8 cellular contexts compared by ENCODE assay signal in the genomic region with DNA sequence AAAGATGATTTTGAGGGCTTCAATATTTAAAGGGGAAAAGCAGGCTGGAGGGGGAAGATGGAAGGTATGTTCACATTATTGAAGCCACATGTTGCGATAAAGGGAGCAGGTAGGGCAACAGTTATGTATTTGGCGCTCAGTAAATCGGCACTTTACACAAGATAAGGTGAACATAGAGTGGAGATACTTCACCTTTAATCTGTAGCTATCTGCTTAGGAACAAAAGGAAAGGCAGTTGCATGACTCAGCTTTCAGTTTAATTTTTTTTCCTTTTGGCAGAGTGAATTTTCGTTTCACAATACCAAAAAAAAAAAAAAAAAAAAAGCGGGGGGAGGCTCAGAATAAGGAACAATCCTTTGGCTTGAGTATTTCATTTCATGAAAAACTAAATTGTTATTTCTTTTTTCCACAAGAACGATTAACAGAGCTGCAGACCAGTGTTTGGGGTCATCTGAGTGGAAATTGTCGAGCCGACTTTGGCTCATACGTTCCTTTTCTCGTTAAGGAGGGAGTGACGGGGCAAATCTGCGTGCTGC. TPM values are rescaled to one million over a fixed set of nuclear protein-coding genes. Genes with fewer than 3 reads are reported as not detected.
DNase-seq lines count a peak whose midpoint lies in the region; ATAC-seq and TF ChIP-seq lines count a peak whose summit lies in the region.

No MANE protein-coding gene starts in this region.

- H3K4me3 ChIP-seq in DOHH2 (ENCODE audit: low read length) (peak overlapping the region; percentile 80), KMS-11 (IDR thresholded peaks at IDR 0.05; ENCODE audit: insufficient read depth, low read depth, low read length) (peak overlapping the region; percentile 69)

- TF ChIP-seq CTCF in DOHH2 (IDR thresholded peaks at IDR 0.05; ENCODE audit: low read depth, low read length, poor library complexity, severe bottlenecking) (no peak), KMS-11 (conservative IDR thresholded peaks at IDR 0.05; ENCODE audit: low read depth, low read length) (no peak)

- peak overlapping the region; percentile 93 to 96 for H3K4me3 Mint-ChIP-seq in stimulated activated naive CD8-positive, alpha-beta T cell treated with anti-CD3 and anti-CD28 coated beads, Interleukin-15, amount 100 ng/mL, for 72 hours

- no peaks in the 10 kb centered on the region for H3F3A ChIP-seq in DOHH2 (ENCODE audit: control insufficient read depth, insufficient read depth)

- H3K9me3 ChIP-seq in DOHH2 (ENCODE audit: control insufficient read depth, insufficient read depth, low read length), result peaks cover 12% of the 10 kb centered on the region

- no peaks in the 10 kb centered on the region for H3K27me3 ChIP-seq in DOHH2 (ENCODE audit: control insufficient read depth, low read length)
- no peaks in the 10 kb centered on the region for H3K27me3 ChIP-seq in KMS-11 (ENCODE audit: insufficient read depth, low read depth)

- H2AFZ ChIP-seq in KMS-11 (ENCODE audit: low read depth), result peak overlapping the region; percentile 72

- H3K4me1 ChIP-seq in DOHH2 (ENCODE audit: control insufficient read depth, low read length) (peaks cover 38% of the 10 kb centered on the region), KMS-11 (ENCODE audit: low read depth, poor library complexity, severe bottlenecking) (peaks cover 20% of the 10 kb centered on the region)

- H3K9me3 Mint-ChIP-seq in stimulated activated naive CD8-positive, alpha-beta T cell treated with anti-CD3 and anti-CD28 coated beads, Interleukin-15, amount 100 ng/mL, for 72 hours, result peaks cover 16 to 17% of the 10 kb centered on the region in 2 donors

- WGBS in adipose tissue, 3 donors, result 3 to 7% (median 6%) methylated on average over 12 of the region's 12 CpGs

- H3K4me2 ChIP-seq in DOHH2 (ENCODE audit: low read length) (peak overlapping the region; percentile 79), KMS-11 (peak overlapping the region; percentile 85)

- H4K20me1 ChIP-seq in DOHH2 (ENCODE audit: control insufficient read depth, insufficient read depth, low read depth, low read length), result no peaks in the 10 kb centered on the region
- no peaks in the 10 kb centered on the region for H4K20me1 ChIP-seq in KMS-11 (ENCODE audit: insufficient read depth)

- no peaks in the 10 kb centered on the region for H3K27me3 Mint-ChIP-seq in stimulated activated naive CD8-positive, alpha-beta T cell treated with anti-CD3 and anti-CD28 coated beads, Interleukin-15, amount 100 ng/mL, for 72 hours

- H3K79me2 ChIP-seq in DOHH2 (ENCODE audit: control insufficient read depth, low read length) (peaks cover 36% of the 10 kb centered on the region), KMS-11 (ENCODE audit: insufficient read depth, low read depth) (peaks cover 35% of the 10 kb centered on the region; the same call in 1 of the 2 replicates)

- H3K9me2 ChIP-seq in DOHH2 (replicated peaks; ENCODE audit: control insufficient read depth, low read length), result no peaks in the 10 kb centered on the region

- DNase-seq in iris pigment epithelial cell (ENCODE audit: low read depth), result peak; percentile 56
- DNase-seq in stimulated activated naive CD8-positive, alpha-beta T cell treated with anti-CD3 and anti-CD28 coated beads, Interleukin-15, amount 100 ng/mL, for 72 hours, result no peak
- no peak for DNase-seq in GDM1 (lab: John Stamatoyannopoulos, UW)
- no peak for DNase-seq in medulla oblongata (ENCODE audit: extremely low spot score)

- H3K4me1 Mint-ChIP-seq in stimulated activated naive CD8-positive, alpha-beta T cell treated with anti-CD3 and anti-CD28 coated beads, Interleukin-15, amount 100 ng/mL, for 72 hours, result peaks cover 52% of the 10 kb centered on the region

- H3K36me3 ChIP-seq in DOHH2 (ENCODE audit: control insufficient read depth, low read length) (no peaks in the 10 kb centered on the region), KMS-11 (ENCODE audit: insufficient read depth) (no peaks in the 10 kb centered on the region)

- H3K27ac ChIP-seq in DOHH2 (ENCODE audit: low read depth, low read length) (peak overlapping the region; percentile 90), KMS-11 (peak overlapping the region; percentile 98), adipose tissue (ENCODE audit: low read depth, low read length) (peak overlapping the region; percentile 60)

- no peak for ATAC-seq in stimulated activated naive CD8-positive, alpha-beta T cell treated with anti-CD3 and anti-CD28 coated beads, Interleukin-15, amount 100 ng/mL, for 72 hours
- ATAC-seq in GM21825 (IDR thresholded peaks at IDR 0.05; ENCODE audit: unreplicated experiment), result no peak

- H3K27ac Mint-ChIP-seq in stimulated activated naive CD8-positive, alpha-beta T cell treated with anti-CD3 and anti-CD28 coated beads, Interleukin-15, amount 100 ng/mL, for 72 hours, result peak overlapping the region; percentile 98 to 99

- peak overlapping the region; percentile 94 for H3K9ac ChIP-seq in KMS-11

RNA-seq across cellular contexts. Expression of a gene that starts 1.1 kb away (rescaled TPM):
- 100 to 1,000 TPM; 113 to 120 (median 114) TPM for polyA plus RNA-seq in adipose tissue
